5 cellular contexts compared by ENCODE assay signal in genomic region chr4:38538517-38538916, GRCh38.
"Had no signal": no experiment of that assay in that cellular context is flagged by ENCODE, and none has a peak within 500 bp of the region (broad histone marks: within the 10 kb centered on the region; RNA-seq: fewer than 3 reads in every experiment).

No MANE protein-coding gene starts in this region.

- H3K4me2 ChIP-seq: GM23338 had no signal

- DNase-seq: H9, HCEC 1CT, IMR-90 had no signal

- H2AFZ ChIP-seq: GM23338 had no signal

- ATAC-seq: GM23338, K562 had no signal

- H3K4me3 ChIP-seq: GM23338, K562 had no signal
